Comparison of ENCODE assay signal across 15 cellular contexts in genomic region chr7:158022601-158023000, GRCh38.
DNase-seq lines count a peak whose midpoint lies in the region; ATAC-seq and TF ChIP-seq lines count a peak whose summit lies in the region.
"Had no signal": no experiment of that assay in that cellular context is flagged by ENCODE, and none has a peak within 500 bp of the region (broad histone marks: within the 10 kb centered on the region; RNA-seq: fewer than 3 reads in every experiment).

No MANE protein-coding gene starts in this region.

- no peak for TF ChIP-seq POLR2A in Peyer's patch (IDR thresholded peaks at IDR 0.05)

- no peak overlapping the region for H3K27ac ChIP-seq in Peyer's patch
- no peak overlapping the region for H3K27ac ChIP-seq in endodermal cell (ENCODE audit: low read depth, low read length)
- H3K27ac ChIP-seq: GM23248 had no signal

- no peaks in the 10 kb centered on the region for H3K27me3 ChIP-seq in Peyer's patch
- H3K27me3 ChIP-seq in endodermal cell (ENCODE audit: control insufficient read depth, insufficient read depth, low read length, poor library complexity, severe bottlenecking), result no peaks in the 10 kb centered on the region

- H3K4me3 Mint-ChIP-seq in endodermal cell, result no peak overlapping the region
- H3K4me3 Mint-ChIP-seq in type B pancreatic cell, result no peak overlapping the region
- H3K4me3 Mint-ChIP-seq: B cell; CD4-positive, alpha-beta T cell had no signal

- WGBS in endodermal cell (ENCODE audit: insufficient coverage in 1 of 2, insufficient read length in 1 of 2), 2 experiments, result 78 to 84% methylated on average over 8 to 9 of the region's 9 CpGs

- no peak overlapping the region for H3K27ac Mint-ChIP-seq in endodermal cell
- no peak overlapping the region for H3K27ac Mint-ChIP-seq in type B pancreatic cell
- H3K27ac Mint-ChIP-seq: B cell; CD4-positive, alpha-beta T cell had no signal

- H3K9ac ChIP-seq in endodermal cell (ENCODE audit: extremely low read depth, low read length, poor library complexity, severe bottlenecking), result no peak overlapping the region
- H3K9ac ChIP-seq: GM23248 had no signal

- H3K9me3 Mint-ChIP-seq in endodermal cell (no peaks in the 10 kb centered on the region), type B pancreatic cell (no peaks in the 10 kb centered on the region)
- H3K9me3 Mint-ChIP-seq: CD4-positive, alpha-beta T cell had no signal

- intact Hi-C loops in posterior vena cava (cut with DNase I), result no loop called here

- H3K9me3 ChIP-seq in Peyer's patch (no peaks in the 10 kb centered on the region), endodermal cell (ENCODE audit: control insufficient read depth, low read length) (peaks cover 92% of the 10 kb centered on the region)

- H3K4me1 ChIP-seq in Peyer's patch (no peaks in the 10 kb centered on the region), endodermal cell (ENCODE audit: control insufficient read depth, insufficient read depth, low read length) (no peaks in the 10 kb centered on the region)

- H3K36me3 Mint-ChIP-seq in endodermal cell (ENCODE audit: low read depth) (no peaks in the 10 kb centered on the region), type B pancreatic cell (no peaks in the 10 kb centered on the region)

- DNase-seq in Peyer's patch, result peak in 2 of 3 donors; percentile 4 to 19
- peak; percentile 26 for DNase-seq in endodermal cell
- DNase-seq in posterior vena cava (ENCODE audit: low spot score), result peak; percentile 53
- DNase-seq in type B pancreatic cell (ENCODE audit: extremely low spot score, unreplicated experiment), result peak; percentile 31
- DNase-seq in GM19238 (ENCODE audit: insufficient read length, low spot score), result no peak
- DNase-seq: C1 segment of cervical spinal cord, Calu3, DMS 273 treated with DMSO at 0.1 percent for 48 hours, GM23248, H7 had no signal

- H3K4me1 Mint-ChIP-seq in endodermal cell, result no peaks in the 10 kb centered on the region
- peaks cover 7% of the 10 kb centered on the region for H3K4me1 Mint-ChIP-seq in type B pancreatic cell (ENCODE audit: unreplicated experiment)
- H3K4me1 Mint-ChIP-seq: B cell had no signal

- TF ChIP-seq CTCF in Peyer's patch (IDR thresholded peaks at IDR 0.05), result no peak
- TF ChIP-seq CTCF in endodermal cell (conservative IDR thresholded peaks at IDR 0.05), result no peak
- no peak for TF ChIP-seq CTCF in type B pancreatic cell (conservative IDR thresholded peaks at IDR 0.05)

- no peaks in the 10 kb centered on the region for H3K36me3 ChIP-seq in Peyer's patch
- no peaks in the 10 kb centered on the region for H3K36me3 ChIP-seq in endodermal cell (ENCODE audit: control insufficient read depth, insufficient read depth, low read length)

- H3K27me3 Mint-ChIP-seq in endodermal cell (ENCODE audit: insufficient read depth) (no peaks in the 10 kb centered on the region), type B pancreatic cell (peaks cover 3% of the 10 kb centered on the region)
- H3K27me3 Mint-ChIP-seq: B cell; CD4-positive, alpha-beta T cell had no signal

- H3K4me3 ChIP-seq in Peyer's patch (no peak overlapping the region), endodermal cell (ENCODE audit: low read length) (no peak overlapping the region)
- H3K4me3 ChIP-seq: GM23248 had no signal

- ATAC-seq in HG02981 (IDR thresholded peaks at IDR 0.05; ENCODE audit: unreplicated experiment), result no peak
- ATAC-seq in HG02870 (IDR thresholded peaks at IDR 0.05; ENCODE audit: unreplicated experiment), result no peak
- ATAC-seq: HepG2 had no signal
